Comparison of ENCODE assay signal across 15 cellular contexts in genomic region chr20:50550531-50550930, GRCh38. TPM values are rescaled to one million over a fixed set of nuclear protein-coding genes. Genes with fewer than 3 reads are reported as not detected.
DNase-seq lines count a peak whose midpoint lies in the region; ATAC-seq and TF ChIP-seq lines count a peak whose summit lies in the region.
"Had no signal": no experiment of that assay in that cellular context is flagged by ENCODE, and none has a peak within 500 bp of the region (broad histone marks: within the 10 kb centered on the region; RNA-seq: fewer than 3 reads in every experiment).

No MANE protein-coding gene starts in this region.

- H3K4me3 ChIP-seq in upper lobe of right lung: no peak overlapping the region
- H3K4me3 ChIP-seq: gastroesophageal sphincter, psoas muscle, uterus had no signal

- no peaks in the 10 kb centered on the region for H3K9me3 Mint-ChIP-seq in activated naive CD4-positive, alpha-beta T cell treated with anti-CD3 and anti-CD28 coated beads, Interleukin-2, amount 50 U/mL, for 72 hours

- H3K27ac Mint-ChIP-seq in activated naive CD4-positive, alpha-beta T cell treated with anti-CD3 and anti-CD28 coated beads, Interleukin-2, amount 50 U/mL, for 72 hours: peak overlapping the region; percentile 84

- ATAC-seq in activated naive CD4-positive, alpha-beta T cell treated with anti-CD3 and anti-CD28 coated beads, Interleukin-2, amount 50 U/mL, for 72 hours: no peak
- ATAC-seq in upper lobe of right lung: peak; percentile 61
- ATAC-seq: gastroesophageal sphincter had no signal

- H3K27me3 ChIP-seq in upper lobe of right lung: no peaks in the 10 kb centered on the region
- H3K27me3 ChIP-seq: gastroesophageal sphincter, uterus had no signal

- H3K36me3 Mint-ChIP-seq in activated naive CD4-positive, alpha-beta T cell treated with anti-CD3 and anti-CD28 coated beads, Interleukin-2, amount 50 U/mL, for 72 hours: peaks cover 0 to 23% of the 10 kb centered on the region in 2 donors

- TF ChIP-seq CTCF in upper lobe of right lung (IDR thresholded peaks at IDR 0.05): no peak

- H3K4me1 ChIP-seq in upper lobe of right lung: peaks cover 47% of the 10 kb centered on the region
- H3K4me1 ChIP-seq: uterus had no signal

- H3K9me3 ChIP-seq in upper lobe of right lung: no peaks in the 10 kb centered on the region
- H3K9me3 ChIP-seq: gastroesophageal sphincter, psoas muscle, uterus had no signal

- no peaks in the 10 kb centered on the region for H3K36me3 ChIP-seq in upper lobe of right lung
- H3K36me3 ChIP-seq: uterus had no signal

- DNase-seq in activated naive CD4-positive, alpha-beta T cell treated with anti-CD3 and anti-CD28 coated beads, Interleukin-2, amount 50 U/mL, for 72 hours (ENCODE audit: low spot score in 2 of 2): no peak
- no peak for DNase-seq in activated naive CD4-positive, alpha-beta T cell (lab: John Stamatoyannopoulos, UW)
- DNase-seq in NCI-H187 treated with DMSO at 0.1 percent for 48 hours (lab: John Stamatoyannopoulos, UW) (peak; percentile 48), epithelial cell of prostate (ENCODE audit: low read depth, low spot score) (no peak), upper lobe of right lung (no peak), amniotic stem cell (lab: John Stamatoyannopoulos, UW) (no peak), NCI-H2196 treated with DMSO at 0.1 percent for 48 hours (lab: John Stamatoyannopoulos, UW; ENCODE audit: unreplicated experiment) (no peak)
- DNase-seq: effector CD4-positive, alpha-beta T cell; GF-D8; hypothalamus; KG1; NCI-H1436 treated with DMSO at 0.1 percent for 48 hours; psoas muscle; uterus had no signal

- intact Hi-C loops in upper lobe of right lung (cut with DNase I): no loop called here

- H3K27ac ChIP-seq in epithelial cell of prostate: peak overlapping the region; percentile 43
- peak overlapping the region; percentile 32 for H3K27ac ChIP-seq in upper lobe of right lung
- H3K27ac ChIP-seq: gastroesophageal sphincter, psoas muscle, uterus had no signal

RNA-seq across cellular contexts. Expression of gene PTPN1, which starts 40.3 kb away (rescaled TPM):
- total RNA-seq in activated naive CD4-positive, alpha-beta T cell treated with anti-CD3 and anti-CD28 coated beads, Interleukin-2, amount 50 U/mL, for 72 hours: 100 to 1,000 TPM in 1 of 2 donors, 10 to 100 TPM in 1; 52.6 to 113 TPM
- 101 TPM for total RNA-seq in upper lobe of right lung
